ENCODE assay signal across 19 cellular contexts in genomic region chr2:28009732-28010131, GRCh38.
DNase-seq lines count a peak whose midpoint lies in the region; ATAC-seq and TF ChIP-seq lines count a peak whose summit lies in the region.
"Had no signal": no experiment of that assay in that cellular context is flagged by ENCODE, and none has a peak within 500 bp of the region (broad histone marks: within the 10 kb centered on the region; RNA-seq: fewer than 3 reads in every experiment).

No MANE protein-coding gene starts in this region.

- H3K18ac ChIP-seq in IMR-90 (ENCODE audit: low read depth, low read length) = no peak overlapping the region

- no peak overlapping the region for H4K91ac ChIP-seq in IMR-90 (ENCODE audit: insufficient read depth, low read depth, low read length)

- dilution Hi-C loops in IMR-90 (cut with HindIII; ENCODE audit: low sequenced_read_pairs, unreplicated experiment) = no loop called here

- H3K36me3 ChIP-seq in BLaER1 treated with 17β-estradiol and CSF1 and Interleukin-3, amounts not matched to agents 10 nM and 100 nM = peaks cover 0 to 7% (median 0%) of the 10 kb centered on the region in 11 experiments; a peak in 1 of 22 replicates
- H3K36me3 ChIP-seq in IMR-90 (ENCODE audit: control insufficient read depth, insufficient read depth, low read length) (no peaks in the 10 kb centered on the region), kidney epithelial cell (ENCODE audit: control insufficient read depth, insufficient read depth, low read length) (no peaks in the 10 kb centered on the region)
- H3K36me3 ChIP-seq in CD8-positive, alpha-beta T cell (ENCODE audit: insufficient read depth, low read length) = no peaks in the 10 kb centered on the region
- H3K36me3 ChIP-seq: esophagus muscularis mucosa, lower lobe of right lung had no signal

- no peaks in the 10 kb centered on the region for H3K79me1 ChIP-seq in IMR-90 (ENCODE audit: low read depth in 1 of 2, low read length in 2 of 2)

- no peak overlapping the region for H4K5ac ChIP-seq in IMR-90 (ENCODE audit: low read depth, low read length)

- peaks cover 4% of the 10 kb centered on the region for H3K36me3 Mint-ChIP-seq in CD8-positive, alpha-beta T cell
- H3K36me3 Mint-ChIP-seq in activated CD8-positive, alpha-beta memory T cell treated with anti-CD3 and anti-CD28 coated beads, Interleukin-2, amount 10 ng/mL, durations not matched to agents 7 days and 5 days = peaks cover 25% of the 10 kb centered on the region

- no peak overlapping the region for H3K14ac ChIP-seq in IMR-90 (replicated peaks; ENCODE audit: low read depth, low read length)

- no peak for TF ChIP-seq RAD21 in IMR-90 (IDR thresholded peaks at IDR 0.05; ENCODE audit: low read length)

- POLR2A ChIA-PET in IMR-90 (lab: Charles Lee; ENCODE audit: unreplicated experiment) = no interaction called here
- POLR2A ChIA-PET in CD8-positive, alpha-beta T cell (lab: Charles Lee) = no interaction called here

- no peak overlapping the region for H2AFZ ChIP-seq in IMR-90 (replicated peaks; ENCODE audit: low read length, poor library complexity)

- no peak overlapping the region for H2BK120ac ChIP-seq in IMR-90 (ENCODE audit: low read depth, low read length)

- in situ Hi-C loops in IMR-90 (cut with MboI; ENCODE audit: low sequenced_read_pairs) = no loop called here

- peaks cover under 1 to 38% (median 21%) of the 10 kb centered on the region in 10 experiments; a peak in 17 of 20 replicates for H3K4me1 ChIP-seq in BLaER1 treated with 17β-estradiol and CSF1 and Interleukin-3, amounts not matched to agents 10 nM and 100 nM
- no peaks in the 10 kb centered on the region for H3K4me1 ChIP-seq in IMR-90 (ENCODE audit: control insufficient read depth, insufficient read depth, low read length)
- no peaks in the 10 kb centered on the region for H3K4me1 ChIP-seq in CD8-positive, alpha-beta T cell (ENCODE audit: insufficient read depth, low read length)
- H3K4me1 ChIP-seq: lower lobe of right lung had no signal

- H3K4me2 ChIP-seq in BLaER1 treated with 17β-estradiol and CSF1 and Interleukin-3, amounts not matched to agents 10 nM and 100 nM = peak overlapping the region in 8 of 11 experiments; percentile 2 to 68 (median 55); a peak in 14 of 22 replicates
- H3K4me2 ChIP-seq in IMR-90 (ENCODE audit: low read depth, low read length) = no peak overlapping the region

- H3K27me3 ChIP-seq in BLaER1 treated with 17β-estradiol and CSF1 and Interleukin-3, amounts not matched to agents 10 nM and 100 nM = no peaks in the 10 kb centered on the region
- H3K27me3 ChIP-seq in IMR-90 (ENCODE audit: control insufficient read depth, insufficient read depth, low read length) (no peaks in the 10 kb centered on the region), kidney epithelial cell (ENCODE audit: control insufficient read depth, insufficient read depth, low read length) (no peaks in the 10 kb centered on the region)
- H3K27me3 ChIP-seq in CD8-positive, alpha-beta T cell (ENCODE audit: insufficient read depth, low read length) = no peaks in the 10 kb centered on the region
- H3K27me3 ChIP-seq: esophagus muscularis mucosa had no signal

- no peak overlapping the region for H4K8ac ChIP-seq in IMR-90 (ENCODE audit: low read depth in 2 of 2, low read length in 2 of 2)

- H3K4me1 Mint-ChIP-seq in CD8-positive, alpha-beta T cell (ENCODE audit: low read depth) = no peaks in the 10 kb centered on the region
- H3K4me1 Mint-ChIP-seq in activated CD8-positive, alpha-beta memory T cell treated with anti-CD3 and anti-CD28 coated beads, Interleukin-2, amount 10 ng/mL, durations not matched to agents 7 days and 5 days = peaks cover 8% of the 10 kb centered on the region
- H3K4me1 Mint-ChIP-seq: stimulated activated naive CD8-positive, alpha-beta T cell treated with anti-CD3 and anti-CD28 coated beads, Interleukin-15, amount 100 ng/mL, for 72 hours had no signal

- H3K23ac ChIP-seq in IMR-90 (ENCODE audit: low read depth, low read length) = no peak overlapping the region

- BruUV-seq in IMR-90 (replicated peaks; lab: Mats Ljungman, UMichigan) = no TSS peak

- no peak overlapping the region for H3K4me3 Mint-ChIP-seq in CD8-positive, alpha-beta T cell
- H3K4me3 Mint-ChIP-seq in activated CD8-positive, alpha-beta memory T cell treated with anti-CD3 and anti-CD28 coated beads, Interleukin-2, amount 10 ng/mL, durations not matched to agents 7 days and 5 days = no peak overlapping the region
- H3K4me3 Mint-ChIP-seq: dendritic cell treated with granulocyte-macrophage colony-stimulating factor and Interleukin-4, amounts not matched to agents 40 ng/mL and 50 ng/mL, for 4 days; naive thymus-derived CD4-positive, alpha-beta T cell; stimulated activated naive CD8-positive, alpha-beta T cell treated with anti-CD3 and anti-CD28 coated beads, Interleukin-15, amount 100 ng/mL, for 72 hours had no signal

- H2BK5ac ChIP-seq in IMR-90 (ENCODE audit: low read depth, low read length, poor library complexity, severe bottlenecking) = no peak overlapping the region

- no peak for TF ChIP-seq CTCF in IMR-90 (conservative IDR thresholded peaks at IDR 0.05; ENCODE audit: low read depth, low read length)
- no peak for TF ChIP-seq CTCF in kidney epithelial cell (IDR thresholded peaks at IDR 0.05; ENCODE audit: insufficient read depth, low read length, poor library complexity, severe bottlenecking)
- TF ChIP-seq CTCF in CD8-positive, alpha-beta T cell (IDR thresholded peaks at IDR 0.05) = no peak

- no peak overlapping the region for H2AK9ac ChIP-seq in IMR-90 (replicated peaks; ENCODE audit: low read depth, low read length, poor library complexity)

- no peak overlapping the region for H2BK20ac ChIP-seq in IMR-90 (ENCODE audit: low read depth, low read length)

- DNase-seq in IMR-90 = peak; percentile 15
- peak; percentile 47 for DNase-seq in dermis blood vessel endothelial cell
- DNase-seq in kidney epithelial cell (ENCODE audit: low read depth) = peak; percentile 16
- no peak for DNase-seq in CD8-positive, alpha-beta T cell
- no peak for DNase-seq in activated CD8-positive, alpha-beta memory T cell treated with anti-CD3 and anti-CD28 coated beads, Interleukin-2, amount 10 ng/mL, durations not matched to agents 7 days and 5 days
- DNase-seq in sciatic nerve (ENCODE audit: low spot score) = no peak
- DNase-seq: activated gamma-delta T cell; aorta; KG1; lower lobe of right lung; naive thymus-derived CD4-positive, alpha-beta T cell; NCI-H526; stimulated activated naive CD8-positive, alpha-beta T cell treated with anti-CD3 and anti-CD28 coated beads, Interleukin-15, amount 100 ng/mL, for 72 hours; T-helper 1 cell had no signal

- H2BK15ac ChIP-seq in IMR-90 (ENCODE audit: low read depth, low read length) = no peak overlapping the region

- H3K9ac ChIP-seq in BLaER1 treated with 17β-estradiol and CSF1 and Interleukin-3, amounts not matched to agents 10 nM and 100 nM = no peak overlapping the region
- H3K9ac ChIP-seq in IMR-90 (ENCODE audit: low read depth, low read length) = no peak overlapping the region

- H3K27ac Mint-ChIP-seq in CD8-positive, alpha-beta T cell = no peak overlapping the region
- H3K27ac Mint-ChIP-seq in activated CD8-positive, alpha-beta memory T cell treated with anti-CD3 and anti-CD28 coated beads, Interleukin-2, amount 10 ng/mL, durations not matched to agents 7 days and 5 days = no peak overlapping the region
- H3K27ac Mint-ChIP-seq: dendritic cell treated with granulocyte-macrophage colony-stimulating factor and Interleukin-4, amounts not matched to agents 40 ng/mL and 50 ng/mL, for 4 days; naive thymus-derived CD4-positive, alpha-beta T cell; stimulated activated naive CD8-positive, alpha-beta T cell treated with anti-CD3 and anti-CD28 coated beads, Interleukin-15, amount 100 ng/mL, for 72 hours had no signal

- H3K9me1 ChIP-seq in IMR-90 (ENCODE audit: insufficient read depth, low read length) = no peaks in the 10 kb centered on the region

- no peak overlapping the region for H3K4me3 ChIP-seq in BLaER1 treated with 17β-estradiol and CSF1 and Interleukin-3, amounts not matched to agents 10 nM and 100 nM
- H3K4me3 ChIP-seq in IMR-90 (ENCODE audit: insufficient read depth, low read depth, low read length) (no peak overlapping the region), kidney epithelial cell (ENCODE audit: low read depth, low read length) (no peak overlapping the region)
- no peak overlapping the region for H3K4me3 ChIP-seq in CD8-positive, alpha-beta T cell (ENCODE audit: low read depth, low read length)
- H3K4me3 ChIP-seq: esophagus muscularis mucosa, lower lobe of right lung had no signal

- no peak overlapping the region for H3K56ac ChIP-seq in IMR-90 (ENCODE audit: extremely low read depth, insufficient read depth, low read length)

- TF ChIP-seq POLR2A in IMR-90 (IDR thresholded peaks at IDR 0.05; ENCODE audit: low read depth, low read length) = no peak

- intact Hi-C loops in IMR-90 (cut with micrococcal nuclease) = loop anchor here (5.0 kb wide), 1 partner anchor 63 kb away; no protein-coding TSS in a partner anchor
- intact Hi-C loops in CD8-positive, alpha-beta T cell (cut with DNase I, micrococcal nuclease) = no loop called here
- intact Hi-C loops in sciatic nerve (cut with DNase I) = no loop called here

- peaks cover 0 to 3% (median 0%) of the 10 kb centered on the region in 11 experiments; a peak in 1 of 22 replicates for H4K20me1 ChIP-seq in BLaER1 treated with 17β-estradiol and CSF1 and Interleukin-3, amounts not matched to agents 10 nM and 100 nM
- H4K20me1 ChIP-seq in IMR-90 (ENCODE audit: insufficient read depth, low read length) = no peaks in the 10 kb centered on the region

- no peak overlapping the region for H2AK5ac ChIP-seq in IMR-90 (ENCODE audit: low read depth, low read length)

- CTCF ChIA-PET in IMR-90 (lab: Yijun Ruan, JAX) = no interaction called here
- CTCF ChIA-PET in CD8-positive, alpha-beta T cell (lab: Charles Lee) = no interaction called here
- CTCF ChIA-PET in activated CD8-positive, alpha-beta memory T cell treated with anti-CD3 and anti-CD28 coated beads, Interleukin-2, amount 10 ng/mL, durations not matched to agents 7 days and 5 days (lab: Charles Lee) = no interaction called here

- H3K9me3 ChIP-seq in BLaER1 treated with 17β-estradiol and CSF1 and Interleukin-3, amounts not matched to agents 10 nM and 100 nM (replicated peaks in 1 of 11) = peaks cover 0 to 10% (median under 1%) of the 10 kb centered on the region in 11 experiments; a peak in 7 of 22 replicates
- H3K9me3 ChIP-seq in IMR-90 (ENCODE audit: control insufficient read depth, insufficient read depth, low read length) = no peaks in the 10 kb centered on the region
- H3K9me3 ChIP-seq in CD8-positive, alpha-beta T cell (ENCODE audit: low read length) = no peaks in the 10 kb centered on the region
- H3K9me3 ChIP-seq: esophagus muscularis mucosa, lower lobe of right lung had no signal

- H3K9me3 Mint-ChIP-seq in CD8-positive, alpha-beta T cell = no peaks in the 10 kb centered on the region
- H3K9me3 Mint-ChIP-seq in activated CD8-positive, alpha-beta memory T cell treated with anti-CD3 and anti-CD28 coated beads, Interleukin-2, amount 10 ng/mL, durations not matched to agents 7 days and 5 days (ENCODE audit: low read depth) = peaks cover 3% of the 10 kb centered on the region
- H3K9me3 Mint-ChIP-seq: dendritic cell treated with granulocyte-macrophage colony-stimulating factor and Interleukin-4, amounts not matched to agents 40 ng/mL and 50 ng/mL, for 4 days; naive thymus-derived CD4-positive, alpha-beta T cell; stimulated activated naive CD8-positive, alpha-beta T cell treated with anti-CD3 and anti-CD28 coated beads, Interleukin-15, amount 100 ng/mL, for 72 hours had no signal

- ATAC-seq in IMR-90 (ENCODE audit: low read depth) (no peak), GM19324 (IDR thresholded peaks at IDR 0.05; ENCODE audit: low FRiP score, unreplicated experiment) (no peak), sciatic nerve (no peak)
- no peak for ATAC-seq in CD8-positive, alpha-beta T cell
- ATAC-seq in activated CD8-positive, alpha-beta memory T cell treated with anti-CD3 and anti-CD28 coated beads, Interleukin-2, amount 10 ng/mL, durations not matched to agents 7 days and 5 days = no peak
- ATAC-seq: lower lobe of right lung; naive thymus-derived CD4-positive, alpha-beta T cell; stimulated activated naive CD8-positive, alpha-beta T cell treated with anti-CD3 and anti-CD28 coated beads, Interleukin-15, amount 100 ng/mL, for 72 hours had no signal

- H3K4ac ChIP-seq in IMR-90 (ENCODE audit: low read depth, low read length) = no peak overlapping the region

- H3K27me3 Mint-ChIP-seq in CD8-positive, alpha-beta T cell (ENCODE audit: low read depth) = no peaks in the 10 kb centered on the region
- H3K27me3 Mint-ChIP-seq in activated CD8-positive, alpha-beta memory T cell treated with anti-CD3 and anti-CD28 coated beads, Interleukin-2, amount 10 ng/mL, durations not matched to agents 7 days and 5 days = no peaks in the 10 kb centered on the region
- H3K27me3 Mint-ChIP-seq: dendritic cell treated with granulocyte-macrophage colony-stimulating factor and Interleukin-4, amounts not matched to agents 40 ng/mL and 50 ng/mL, for 4 days; naive thymus-derived CD4-positive, alpha-beta T cell; stimulated activated naive CD8-positive, alpha-beta T cell treated with anti-CD3 and anti-CD28 coated beads, Interleukin-15, amount 100 ng/mL, for 72 hours had no signal

- H3K27ac ChIP-seq in BLaER1 treated with 17β-estradiol and CSF1 and Interleukin-3, amounts not matched to agents 10 nM and 100 nM = no peak overlapping the region
- H3K27ac ChIP-seq in IMR-90 (ENCODE audit: insufficient read depth, low read length) = no peak overlapping the region
- no peak overlapping the region for H3K27ac ChIP-seq in CD8-positive, alpha-beta T cell (ENCODE audit: low read depth, low read length)
- H3K27ac ChIP-seq: esophagus muscularis mucosa, HL-60, lower lobe of right lung had no signal

Comparison
In these comparisons a context has a peak if more than half of its experiments do, and no peak if none do; other contexts are left out.
1. DNase-seq: peak in IMR-90 (single experiment), dermis blood vessel endothelial cell (single experiment) and kidney epithelial cell (single experiment); none in CD8-positive, alpha-beta T cell (0 of 7), activated CD8-positive, alpha-beta memory T cell treated with anti-CD3 and anti-CD28 coated beads, Interleukin-2, amount 10 ng/mL, durations not matched to agents 7 days and 5 days (single experiment) and sciatic nerve (single experiment).